ENCODE assay signal across 1 cellular context in the genomic region with DNA sequence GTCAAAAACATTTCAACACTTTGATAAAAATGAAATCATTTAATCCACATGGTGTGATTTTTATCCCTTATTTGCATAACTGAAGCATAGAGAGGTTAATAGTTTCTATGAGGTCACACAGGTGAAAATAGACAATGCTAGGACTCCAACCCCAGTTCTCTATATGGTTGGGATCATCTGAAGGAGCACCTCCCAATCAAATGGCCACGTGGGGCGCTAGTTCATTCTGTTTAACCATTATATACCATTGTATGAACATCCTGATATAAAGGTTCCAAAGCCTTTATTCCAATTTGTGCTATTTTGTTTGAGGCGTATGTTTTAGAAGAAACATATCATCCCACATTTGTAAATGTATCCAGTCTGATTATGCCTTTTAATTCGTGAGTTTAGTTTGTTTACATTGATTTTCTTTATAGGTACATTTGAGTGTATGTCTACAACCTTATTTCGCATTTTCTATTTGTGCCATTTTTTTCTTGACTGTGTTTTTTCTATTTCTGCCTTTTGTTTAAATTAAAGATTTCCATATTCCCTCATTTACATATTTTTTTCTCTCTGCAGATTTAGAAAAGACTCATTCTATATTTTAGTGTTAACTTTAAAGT.
TF ChIP-seq lines count a peak whose summit lies in the region.

No MANE protein-coding gene starts in this region.

TF ChIP-seq in GM23338, 12 proteins besides CTCF, POLR2A, EP300 and RAD21 (continued from another document):
- TF ChIP-seq, protein P1, sequence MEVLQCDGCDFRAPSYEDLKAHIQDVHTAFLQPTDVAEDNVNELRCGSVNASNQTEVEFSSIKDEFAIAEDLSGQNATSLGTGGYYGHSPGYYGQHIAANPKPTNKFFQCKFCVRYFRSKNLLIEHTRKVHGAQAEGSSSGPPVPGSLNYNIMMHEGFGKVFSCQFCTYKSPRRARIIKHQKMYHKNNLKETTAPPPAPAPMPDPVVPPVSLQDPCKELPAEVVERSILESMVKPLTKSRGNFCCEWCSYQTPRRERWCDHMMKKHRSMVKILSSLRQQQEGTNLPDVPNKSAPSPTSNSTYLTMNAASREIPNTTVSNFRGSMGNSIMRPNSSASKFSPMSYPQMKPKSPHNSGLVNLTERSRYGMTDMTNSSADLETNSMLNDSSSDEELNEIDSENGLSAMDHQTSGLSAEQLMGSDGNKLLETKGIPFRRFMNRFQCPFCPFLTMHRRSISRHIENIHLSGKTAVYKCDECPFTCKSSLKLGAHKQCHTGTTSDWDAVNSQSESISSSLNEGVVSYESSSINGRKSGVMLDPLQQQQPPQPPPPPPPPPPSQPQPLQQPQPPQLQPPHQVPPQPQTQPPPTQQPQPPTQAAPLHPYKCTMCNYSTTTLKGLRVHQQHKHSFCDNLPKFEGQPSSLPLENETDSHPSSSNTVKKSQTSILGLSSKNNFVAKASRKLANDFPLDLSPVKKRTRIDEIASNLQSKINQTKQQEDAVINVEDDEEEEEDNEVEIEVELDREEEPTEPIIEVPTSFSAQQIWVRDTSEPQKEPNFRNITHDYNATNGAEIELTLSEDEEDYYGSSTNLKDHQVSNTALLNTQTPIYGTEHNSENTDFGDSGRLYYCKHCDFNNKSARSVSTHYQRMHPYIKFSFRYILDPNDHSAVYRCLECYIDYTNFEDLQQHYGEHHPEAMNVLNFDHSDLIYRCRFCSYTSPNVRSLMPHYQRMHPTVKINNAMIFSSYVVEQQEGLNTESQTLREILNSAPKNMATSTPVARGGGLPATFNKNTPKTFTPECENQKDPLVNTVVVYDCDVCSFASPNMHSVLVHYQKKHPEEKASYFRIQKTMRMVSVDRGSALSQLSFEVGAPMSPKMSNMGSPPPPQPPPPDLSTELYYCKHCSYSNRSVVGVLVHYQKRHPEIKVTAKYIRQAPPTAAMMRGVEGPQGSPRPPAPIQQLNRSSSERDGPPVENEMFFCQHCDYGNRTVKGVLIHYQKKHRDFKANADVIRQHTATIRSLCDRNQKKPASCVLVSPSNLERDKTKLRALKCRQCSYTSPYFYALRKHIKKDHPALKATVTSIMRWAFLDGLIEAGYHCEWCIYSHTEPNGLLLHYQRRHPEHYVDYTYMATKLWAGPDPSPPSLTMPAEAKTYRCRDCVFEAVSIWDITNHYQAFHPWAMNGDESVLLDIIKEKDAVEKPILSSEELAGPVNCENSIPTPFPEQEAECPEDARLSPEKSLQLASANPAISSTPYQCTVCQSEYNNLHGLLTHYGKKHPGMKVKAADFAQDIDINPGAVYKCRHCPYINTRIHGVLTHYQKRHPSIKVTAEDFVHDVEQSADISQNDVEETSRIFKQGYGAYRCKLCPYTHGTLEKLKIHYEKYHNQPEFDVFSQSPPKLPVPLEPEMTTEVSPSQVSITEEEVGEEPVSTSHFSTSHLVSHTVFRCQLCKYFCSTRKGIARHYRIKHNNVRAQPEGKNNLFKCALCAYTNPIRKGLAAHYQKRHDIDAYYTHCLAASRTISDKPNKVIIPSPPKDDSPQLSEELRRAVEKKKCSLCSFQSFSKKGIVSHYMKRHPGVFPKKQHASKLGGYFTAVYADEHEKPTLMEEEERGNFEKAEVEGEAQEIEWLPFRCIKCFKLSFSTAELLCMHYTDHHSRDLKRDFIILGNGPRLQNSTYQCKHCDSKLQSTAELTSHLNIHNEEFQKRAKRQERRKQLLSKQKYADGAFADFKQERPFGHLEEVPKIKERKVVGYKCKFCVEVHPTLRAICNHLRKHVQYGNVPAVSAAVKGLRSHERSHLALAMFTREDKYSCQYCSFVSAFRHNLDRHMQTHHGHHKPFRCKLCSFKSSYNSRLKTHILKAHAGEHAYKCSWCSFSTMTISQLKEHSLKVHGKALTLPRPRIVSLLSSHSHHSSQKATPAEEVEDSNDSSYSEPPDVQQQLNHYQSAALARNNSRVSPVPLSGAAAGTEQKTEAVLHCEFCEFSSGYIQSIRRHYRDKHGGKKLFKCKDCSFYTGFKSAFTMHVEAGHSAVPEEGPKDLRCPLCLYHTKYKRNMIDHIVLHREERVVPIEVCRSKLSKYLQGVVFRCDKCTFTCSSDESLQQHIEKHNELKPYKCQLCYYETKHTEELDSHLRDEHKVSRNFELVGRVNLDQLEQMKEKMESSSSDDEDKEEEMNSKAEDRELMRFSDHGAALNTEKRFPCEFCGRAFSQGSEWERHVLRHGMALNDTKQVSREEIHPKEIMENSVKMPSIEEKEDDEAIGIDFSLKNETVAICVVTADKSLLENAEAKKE (CRISPR knock-in tag; IDR thresholded peaks at IDR 0.05) = no peak
- TF ChIP-seq EZH2 (IDR thresholded peaks at IDR 0.05; ENCODE audit: low read depth, unreplicated experiment) = no peak
- TF ChIP-seq ZNF114 (CRISPR knock-in tag; IDR thresholded peaks at IDR 0.05) = no peak
